8 cellular contexts compared by ENCODE assay signal in the genomic region with DNA sequence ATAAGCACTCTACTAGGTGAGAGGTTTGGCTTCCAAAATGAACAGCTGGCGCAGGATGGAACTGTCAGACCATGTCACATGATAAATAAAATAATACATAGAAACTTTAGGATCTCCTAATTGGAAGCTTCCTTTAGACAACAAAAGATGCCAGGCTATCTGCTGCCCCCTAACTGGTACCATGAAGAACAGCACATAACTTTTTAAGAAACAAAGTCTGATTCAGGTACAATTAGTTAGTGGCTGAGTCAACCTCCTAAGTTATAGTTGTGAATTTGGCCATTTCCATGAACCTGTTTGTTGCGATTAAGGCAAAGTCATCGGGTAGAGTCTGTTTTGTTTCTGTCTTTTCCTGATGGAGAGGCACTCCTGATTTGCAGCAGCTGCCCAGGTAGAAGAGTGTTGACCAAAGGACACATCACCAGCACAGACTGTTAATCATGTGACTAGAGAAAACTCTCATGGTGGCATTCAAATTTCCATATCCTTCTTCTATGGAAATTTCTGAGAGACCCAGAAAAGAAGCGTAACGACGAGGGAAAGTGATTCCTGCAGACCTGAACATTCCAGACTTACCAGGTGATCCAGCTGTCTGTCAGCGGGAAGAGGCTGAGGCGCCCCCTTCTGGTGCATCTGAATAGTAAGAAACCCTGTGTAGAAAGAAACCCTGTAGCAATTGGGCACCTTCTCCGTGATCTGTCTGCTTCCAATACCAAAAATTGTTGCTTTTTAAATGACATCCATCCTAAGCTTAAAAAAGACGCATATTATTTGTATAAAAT. TPM values are rescaled to one million over a fixed set of nuclear protein-coding genes. Genes with fewer than 3 reads are reported as not detected.
DNase-seq lines count a peak whose midpoint lies in the region; ATAC-seq and TF ChIP-seq lines count a peak whose summit lies in the region.

No MANE protein-coding gene starts in this region.

- no peaks in the 10 kb centered on the region for H3K4me1 ChIP-seq in adrenal gland (replicated peaks in 1 of 2)

- TF ChIP-seq POLR2A in adrenal gland (IDR thresholded peaks at IDR 0.05): no peak

- no peaks in the 10 kb centered on the region for H3K9me3 ChIP-seq in adrenal gland (replicated peaks in 1 of 3)

- intact Hi-C loops in adrenal gland (cut with DNase I): no loop called here

- POLR2A ChIA-PET in HEK293T (lab: Yijun Ruan, JAX): no interaction called here

- 42 to 48% (median 47%) methylated on average over 10 of the region's 10 CpGs for WGBS in adrenal gland, 4 donors

- no peak for ATAC-seq in GM21381 (IDR thresholded peaks at IDR 0.05; ENCODE audit: unreplicated experiment)
- ATAC-seq in HG02798 (IDR thresholded peaks at IDR 0.05; ENCODE audit: poor library complexity, unreplicated experiment): no peak

- TF ChIP-seq CTCF in C4-2B (conservative IDR thresholded peaks at IDR 0.05) (peak; percentile 85), adrenal gland (IDR thresholded peaks at IDR 0.05) (peak; percentile 16 to 45 (median 32)), kidney epithelial cell (IDR thresholded peaks at IDR 0.05; ENCODE audit: insufficient read depth, low read length, poor library complexity, severe bottlenecking) (peak; percentile 50)

- CTCF ChIA-PET in HEK293T (lab: Yijun Ruan, JAX): interaction anchor here (0.7 to 1.9 kb wide), 6 partner anchors 12 to 1290 kb away, joined by 3 to 9 read pairs (median 4); no protein-coding TSS in a partner anchor

- H3K27me3 ChIP-seq in adrenal gland (no peaks in the 10 kb centered on the region), kidney epithelial cell (ENCODE audit: control insufficient read depth, insufficient read depth, low read length) (no peaks in the 10 kb centered on the region)

- H3K27ac ChIP-seq in C4-2B (no peak overlapping the region), adrenal gland (no peak overlapping the region), caudate nucleus (ENCODE audit: low read depth, low read length) (no peak overlapping the region)

- H3K36me3 ChIP-seq in adrenal gland (replicated peaks in 1 of 2): no peaks in the 10 kb centered on the region
- H3K36me3 ChIP-seq in kidney epithelial cell (ENCODE audit: control insufficient read depth, insufficient read depth, low read length): no peaks in the 10 kb centered on the region

- DNase-seq in HEK293T (ENCODE audit: extremely low spot score) (peak; percentile 50), adrenal gland (peak in 3 of 7 donors; percentile 35 to 43 (median 42)), kidney epithelial cell (ENCODE audit: low read depth) (no peak), COLO829 (ENCODE audit: low spot score) (no peak), caudate nucleus (lab: John Stamatoyannopoulos, UW) (no peak)

- H3K4me3 ChIP-seq in adrenal gland (no peak overlapping the region), kidney epithelial cell (ENCODE audit: low read depth, low read length) (no peak overlapping the region)

TF ChIP-seq in HEK293T, 16 proteins besides CTCF, POLR2A, EP300 and RAD21:
- TF ChIP-seq, protein P1, sequence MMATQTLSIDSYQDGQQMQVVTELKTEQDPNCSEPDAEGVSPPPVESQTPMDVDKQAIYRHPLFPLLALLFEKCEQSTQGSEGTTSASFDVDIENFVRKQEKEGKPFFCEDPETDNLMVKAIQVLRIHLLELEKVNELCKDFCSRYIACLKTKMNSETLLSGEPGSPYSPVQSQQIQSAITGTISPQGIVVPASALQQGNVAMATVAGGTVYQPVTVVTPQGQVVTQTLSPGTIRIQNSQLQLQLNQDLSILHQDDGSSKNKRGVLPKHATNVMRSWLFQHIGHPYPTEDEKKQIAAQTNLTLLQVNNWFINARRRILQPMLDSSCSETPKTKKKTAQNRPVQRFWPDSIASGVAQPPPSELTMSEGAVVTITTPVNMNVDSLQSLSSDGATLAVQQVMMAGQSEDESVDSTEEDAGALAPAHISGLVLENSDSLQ (IDR thresholded peaks at IDR 0.05): peak; percentile 73
- TF ChIP-seq FOXK2 (IDR thresholded peaks at IDR 0.05) (no peak), SP1 (IDR thresholded peaks at IDR 0.05) (no peak), HDGF (IDR thresholded peaks at IDR 0.05; ENCODE audit: borderline replicate concordance) (no peak)

RNA-seq across cellular contexts. Expression of a gene that starts 8.6 kb away (rescaled TPM):
- 1 to 10 TPM in 4 of 8 donors, under 1 TPM in 4; 0.35 to 4.1 (median 1.0) TPM for total RNA-seq in adrenal gland
- 1 to 10 TPM in 1 of 3 donors, under 1 TPM in 2; 0.71 to 1.4 (median 0.95) TPM for polyA plus RNA-seq in adrenal gland
- 76.1 and 77.1 TPM in 2 replicates for total RNA-seq in kidney epithelial cell

Comparison
In these comparisons a context has a peak if more than half of its experiments do, and no peak if none do; other contexts are left out.
1. CTCF ChIP-seq: peak in every context shown above with its lines; median percentile 85 in C4-2B; 50 in kidney epithelial cell; 32 in adrenal gland.
2. RNA of a gene that starts 8.6 kb away (total RNA-seq): 76.1 to 77.1 TPM in kidney epithelial cell; 0.35 to 4.1 TPM in adrenal gland; every median in the first group is over 10 times any median in the second.